Comparison of ENCODE assay signal across 22 cellular contexts in genomic region chr16:88064889-88065746, GRCh38.
DNase-seq lines count a peak whose midpoint lies in the region; TF ChIP-seq lines count a peak whose summit lies in the region.
"Had no signal": no experiment of that assay in that cellular context is flagged by ENCODE, and none has a peak within 500 bp of the region (broad histone marks: within the 10 kb centered on the region; RNA-seq: fewer than 3 reads in every experiment).

No MANE protein-coding gene starts in this region.

- no peak overlapping the region for H2AFZ ChIP-seq in fibroblast of lung (ENCODE audit: low read length)

- H3K27ac Mint-ChIP-seq in CD14-positive monocyte (peak overlapping the region in 3 of 7 donors; percentile 57 to 84 (median 63)), HFFc6 (peak overlapping the region; percentile 70), osteocyte (ENCODE audit: unreplicated experiment) (peak overlapping the region; percentile 85)
- H3K27ac Mint-ChIP-seq in activated naive CD8-positive, alpha-beta T cell treated with anti-CD3 and anti-CD28 coated beads for 36 hours, result no peak overlapping the region
- H3K27ac Mint-ChIP-seq: CD4-positive, alpha-beta memory T cell; memory B cell had no signal

- H3K4me2 ChIP-seq in fibroblast of lung (ENCODE audit: extremely low read depth, insufficient read depth, low read length), result no peak overlapping the region
- H3K4me2 ChIP-seq: KMS-11 had no signal

- no peak overlapping the region for H3K4me3 Mint-ChIP-seq in CD14-positive monocyte
- no peak overlapping the region for H3K4me3 Mint-ChIP-seq in HFFc6
- H3K4me3 Mint-ChIP-seq in osteocyte (ENCODE audit: unreplicated experiment), result no peak overlapping the region
- H3K4me3 Mint-ChIP-seq in activated naive CD8-positive, alpha-beta T cell treated with anti-CD3 and anti-CD28 coated beads for 36 hours, result no peak overlapping the region
- H3K4me3 Mint-ChIP-seq: CD4-positive, alpha-beta memory T cell; memory B cell; naive thymus-derived CD8-positive, alpha-beta T cell had no signal

- H3K27ac ChIP-seq in fibroblast of lung (ENCODE audit: insufficient read depth, low read length), result peak overlapping the region; percentile 18
- H3K27ac ChIP-seq in sigmoid colon, result no peak overlapping the region
- H3K27ac ChIP-seq: cardiac muscle cell, KMS-11, testis had no signal

- H3K27me3 Mint-ChIP-seq in CD14-positive monocyte (ENCODE audit: low read depth in 3 of 3), result peaks cover 0 to 1% (median 0%) of the 10 kb centered on the region in 3 donors
- H3K27me3 Mint-ChIP-seq in HFFc6 (ENCODE audit: insufficient read depth), result no peaks in the 10 kb centered on the region
- H3K27me3 Mint-ChIP-seq in osteocyte (ENCODE audit: unreplicated experiment), result no peaks in the 10 kb centered on the region
- H3K27me3 Mint-ChIP-seq in activated naive CD8-positive, alpha-beta T cell treated with anti-CD3 and anti-CD28 coated beads for 36 hours, result no peaks in the 10 kb centered on the region
- H3K27me3 Mint-ChIP-seq: CD4-positive, alpha-beta memory T cell; memory B cell; naive thymus-derived CD8-positive, alpha-beta T cell had no signal

- TF ChIP-seq CTCF in CD14-positive monocyte (IDR thresholded peaks at IDR 0.05) (no peak), HFFc6 (IDR thresholded peaks at IDR 0.05) (no peak), fibroblast of lung (conservative IDR thresholded peaks at IDR 0.05 in 1 of 2, IDR thresholded peaks at IDR 0.05 in 1 of 2; ENCODE audit: low read depth in 1 of 2, low read length in 2 of 2) (no peak), osteocyte (IDR thresholded peaks at IDR 0.05) (no peak), sigmoid colon (IDR thresholded peaks at IDR 0.05) (no peak)

- H3K9me3 Mint-ChIP-seq in CD14-positive monocyte (no peaks in the 10 kb centered on the region), HFFc6 (no peaks in the 10 kb centered on the region), osteocyte (ENCODE audit: unreplicated experiment) (no peaks in the 10 kb centered on the region)
- H3K9me3 Mint-ChIP-seq in activated naive CD8-positive, alpha-beta T cell treated with anti-CD3 and anti-CD28 coated beads for 36 hours, result no peaks in the 10 kb centered on the region
- H3K9me3 Mint-ChIP-seq: CD4-positive, alpha-beta memory T cell; memory B cell; naive thymus-derived CD8-positive, alpha-beta T cell had no signal

- H3K4me1 ChIP-seq in fibroblast of lung (ENCODE audit: control insufficient read depth, extremely low read depth, insufficient read depth, low read length) (peaks cover 28% of the 10 kb centered on the region), sigmoid colon (peaks cover 0 to 23% (median 22%) of the 10 kb centered on the region in 4 donors)

- DNase-seq in CD14-positive monocyte (ENCODE audit: low spot score) (peak; percentile 34), HFFc6 (no peak), fibroblast of lung (ENCODE audit: low read depth in 2 of 2) (no peak), osteocyte (ENCODE audit: extremely low spot score, unreplicated experiment) (no peak), sigmoid colon (no peak), HCEC 1CT (no peak)
- no peak for DNase-seq in activated naive CD8-positive, alpha-beta T cell treated with anti-CD3 and anti-CD28 coated beads for 36 hours
- DNase-seq in activated CD8-positive, alpha-beta memory T cell treated with anti-CD3 and anti-CD28 coated beads for 24 hours, result no peak
- DNase-seq: activated CD4-positive, alpha-beta T cell treated with anti-CD3 and anti-CD28 coated beads, Interleukin-2, amount 50 U/mL, for 1 hour; activated effector memory CD4-positive, alpha-beta T cell treated with Interleukin-2 at 50 U/mL for 16 hours; CD4-positive, alpha-beta memory T cell; dermis blood vessel endothelial cell; DMS153; MV-4-11; naive thymus-derived CD8-positive, alpha-beta T cell; NCI-H1694; NCI-H526 treated with DMSO at 0.1 percent for 48 hours; T-helper 9 cell; testis had no signal

- H3K36me3 Mint-ChIP-seq in CD14-positive monocyte (peaks cover 62 to 85% of the 10 kb centered on the region in 2 donors), HFFc6 (ENCODE audit: low read depth) (no peaks in the 10 kb centered on the region), osteocyte (ENCODE audit: unreplicated experiment) (peaks cover 8% of the 10 kb centered on the region)
- H3K36me3 Mint-ChIP-seq in activated naive CD8-positive, alpha-beta T cell treated with anti-CD3 and anti-CD28 coated beads for 36 hours, result peaks cover 7% of the 10 kb centered on the region

- H3K4me3 ChIP-seq in fibroblast of lung (replicated peaks in 1 of 4; ENCODE audit: control extremely low read depth in 1 of 4, insufficient read depth in 1 of 4, low read depth in 3 of 4, low read length in 4 of 4) (no peak overlapping the region), sigmoid colon (no peak overlapping the region)
- H3K4me3 ChIP-seq: cardiac muscle cell, testis had no signal

- H3K4me1 Mint-ChIP-seq in CD14-positive monocyte (no peaks in the 10 kb centered on the region), HFFc6 (ENCODE audit: low read depth) (peaks cover 36% of the 10 kb centered on the region), osteocyte (ENCODE audit: unreplicated experiment) (peaks cover 46% of the 10 kb centered on the region)
- no peaks in the 10 kb centered on the region for H3K4me1 Mint-ChIP-seq in activated naive CD8-positive, alpha-beta T cell treated with anti-CD3 and anti-CD28 coated beads for 36 hours
- H3K4me1 Mint-ChIP-seq: CD4-positive, alpha-beta memory T cell had no signal

- no peaks in the 10 kb centered on the region for H4K20me1 ChIP-seq in fibroblast of lung (ENCODE audit: control insufficient read depth, extremely low read depth, insufficient read depth, low read length)

- H3K27me3 ChIP-seq in fibroblast of lung (ENCODE audit: control insufficient read depth, insufficient read depth, low read length) (no peaks in the 10 kb centered on the region), sigmoid colon (no peaks in the 10 kb centered on the region)
- H3K27me3 ChIP-seq: cardiac muscle cell, testis had no signal

- TF ChIP-seq POLR2A in sigmoid colon (IDR thresholded peaks at IDR 0.05), result no peak

- intact Hi-C loops in CD14-positive monocyte (cut with micrococcal nuclease), result no loop called here
- intact Hi-C loops in sigmoid colon (cut with DNase I), result no loop called here

- no peak for TF ChIP-seq EP300 in sigmoid colon (IDR thresholded peaks at IDR 0.05)

- no peaks in the 10 kb centered on the region for H3K79me2 ChIP-seq in fibroblast of lung (ENCODE audit: control insufficient read depth, insufficient read depth, low read length)

- H3K9me3 ChIP-seq in fibroblast of lung (ENCODE audit: control insufficient read depth, insufficient read depth, low read depth, low read length) (no peaks in the 10 kb centered on the region), sigmoid colon (no peaks in the 10 kb centered on the region)
- H3K9me3 ChIP-seq: testis had no signal

- WGBS in sigmoid colon, 2 donors, result 96% methylated on average over 19 of the region's 19 CpGs

- H3K36me3 ChIP-seq in fibroblast of lung (ENCODE audit: control insufficient read depth, insufficient read depth, low read length), result no peaks in the 10 kb centered on the region
- peaks cover 0 to 11% (median 6%) of the 10 kb centered on the region in 4 donors for H3K36me3 ChIP-seq in sigmoid colon
- H3K36me3 ChIP-seq: cardiac muscle cell had no signal

- no peak overlapping the region for H3K9ac ChIP-seq in fibroblast of lung (ENCODE audit: insufficient read depth, low read length)
- H3K9ac ChIP-seq: KMS-11 had no signal
